11 cellular contexts compared by ENCODE assay signal in genomic region chr2:240682431-240683224, GRCh38. TPM values are rescaled to one million over a fixed set of nuclear protein-coding genes. Genes with fewer than 3 reads are reported as not detected.
"Had no signal": no experiment of that assay in that cellular context is flagged by ENCODE, and none has a peak within 500 bp of the region (broad histone marks: within the 10 kb centered on the region; RNA-seq: fewer than 3 reads in every experiment).

A gene with protein sequence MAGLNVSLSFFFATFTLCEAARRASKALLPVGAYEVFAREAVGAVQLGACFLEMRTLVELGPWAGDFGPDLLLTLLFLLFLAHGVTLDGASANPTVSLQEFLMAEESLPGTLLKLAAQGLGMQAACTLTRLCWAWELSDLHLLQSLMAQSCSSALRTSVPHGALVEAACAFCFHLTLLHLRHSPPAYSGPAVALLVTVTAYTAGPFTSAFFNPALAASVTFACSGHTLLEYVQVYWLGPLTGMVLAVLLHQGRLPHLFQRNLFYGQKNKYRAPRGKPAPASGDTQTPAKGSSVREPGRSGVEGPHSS (minus strand): TSS chr2:240682885. CDS start chr2:240682837, 48 bp downstream.

RNA-seq across cellular contexts. Expression of the gene that starts here (rescaled TPM):
- total RNA-seq: cardiac muscle cell; cerebellum; esophagus squamous epithelium; liver; mesothelial cell of epicardium; natural killer cell; occipital lobe; SJCRH30; skeletal muscle tissue; T-helper 2 cell treated with Interferon-gamma antibody and Interleukin-4, amounts not matched to agents 100 ng/mL and 5 ng/mL, for 36 hours; WTC11 had no signal
- polyA plus RNA-seq: cardiac muscle cell, liver had no signal
